In genomic region chr12:97006585-97006984, GRCh38 we compare ENCODE assay signal across 17 cellular contexts.
DNase-seq lines count a peak whose midpoint lies in the region; ATAC-seq, FAIRE-seq and TF ChIP-seq lines count a peak whose summit lies in the region.
"Had no signal": no experiment of that assay in that cellular context is flagged by ENCODE, and none has a peak within 500 bp of the region (broad histone marks: within the 10 kb centered on the region; RNA-seq: fewer than 3 reads in every experiment).

No MANE protein-coding gene starts in this region.

- POLR2A ChIA-PET in HepG2 (lab: Yijun Ruan, JAX), result no interaction called here
- POLR2A ChIA-PET in CD8-positive, alpha-beta memory T cell (lab: Charles Lee), result no interaction called here

- H3K4me1 ChIP-seq in mammary epithelial cell (ENCODE audit: insufficient read depth, low read length) (no peaks in the 10 kb centered on the region), keratinocyte (ENCODE audit: control insufficient read depth, extremely low read depth, insufficient read depth, low read length) (peaks cover 3% of the 10 kb centered on the region), HepG2 (ENCODE audit: insufficient read depth, low read length) (no peaks in the 10 kb centered on the region), tibial artery (no peaks in the 10 kb centered on the region)
- H3K4me1 ChIP-seq in CD8-positive, alpha-beta memory T cell (ENCODE audit: insufficient read depth, low read length), result no peaks in the 10 kb centered on the region

- no peak overlapping the region for H3K4me3 Mint-ChIP-seq in CD8-positive, alpha-beta memory T cell
- H3K4me3 Mint-ChIP-seq: CD4-positive, CD25-positive, alpha-beta regulatory T cell had no signal

- no TSS peak for BruUV-seq in mammary epithelial cell (replicated peaks; lab: Mats Ljungman, UMichigan)
- BruUV-seq in HepG2 (replicated peaks; lab: Mats Ljungman, UMichigan), result no TSS peak

- no peaks in the 10 kb centered on the region for H3K36me3 Mint-ChIP-seq in CD8-positive, alpha-beta memory T cell
- H3K36me3 Mint-ChIP-seq: CD4-positive, CD25-positive, alpha-beta regulatory T cell had no signal

- intact Hi-C loops in mammary epithelial cell (cut with micrococcal nuclease), result no loop called here
- intact Hi-C loops in HepG2 (cut with micrococcal nuclease; ENCODE audit: unreplicated experiment), result no loop called here
- intact Hi-C loops in tibial artery (cut with DNase I; ENCODE audit: low total_unique reads), result no loop called here

- H3K9ac ChIP-seq in mammary epithelial cell (ENCODE audit: insufficient read depth, low read length) (no peak overlapping the region), keratinocyte (ENCODE audit: control insufficient read depth, extremely low read depth, insufficient read depth, low read length) (no peak overlapping the region), HepG2 (ENCODE audit: insufficient read depth, low read depth, low read length) (no peak overlapping the region)
- H3K9ac ChIP-seq: BLaER1 treated with 17β-estradiol and CSF1 and Interleukin-3, amounts not matched to agents 10 nM and 100 nM; GM23248 had no signal

- DNase-seq in ELR (ENCODE audit: low read depth) (peak; percentile 5), NCI-H69 (lab: John Stamatoyannopoulos, UW) (peak; percentile 63), mammary epithelial cell (peak; percentile 45), keratinocyte (ENCODE audit: low read depth, low spot score) (peak; percentile 28), HepG2 (ENCODE audit: low spot score) (no peak), tibial artery (no peak)
- no peak for DNase-seq in CD8-positive, alpha-beta memory T cell
- DNase-seq: ACHN; Calu3; CD4-positive, CD25-positive, alpha-beta regulatory T cell; DMS 273 treated with DMSO at 0.1 percent for 48 hours; GM23248; IMR-90 had no signal

- 87% methylated on average over 2 of the region's 2 CpGs for WGBS in mammary epithelial cell (ENCODE audit: low coverage, missing lambda C conversion rate)
- 0% methylated on average over 2 of the region's 2 CpGs for WGBS in HepG2 (ENCODE audit: low lambda C conversion rate)

- H3K9me3 ChIP-seq in mammary epithelial cell (replicated peaks; ENCODE audit: insufficient read depth, low read length) (no peaks in the 10 kb centered on the region), keratinocyte (ENCODE audit: control insufficient read depth, low read depth, low read length) (no peaks in the 10 kb centered on the region), HepG2 (ENCODE audit: low read length) (no peaks in the 10 kb centered on the region), tibial artery (no peaks in the 10 kb centered on the region)
- no peaks in the 10 kb centered on the region for H3K9me3 ChIP-seq in CD8-positive, alpha-beta memory T cell (ENCODE audit: low read length)
- H3K9me3 ChIP-seq: BLaER1 treated with 17β-estradiol and CSF1 and Interleukin-3, amounts not matched to agents 10 nM and 100 nM had no signal

- peaks cover 2% of the 10 kb centered on the region for H3K27me3 ChIP-seq in mammary epithelial cell (ENCODE audit: insufficient read depth, low read length)
- no peaks in the 10 kb centered on the region for H3K27me3 ChIP-seq in keratinocyte (ENCODE audit: control insufficient read depth, extremely low read depth, insufficient read depth, low read length)
- H3K27me3 ChIP-seq in HepG2 (ENCODE audit: control insufficient read depth in 1 of 2, insufficient read depth in 2 of 2, low read length in 2 of 2), result no peaks in the 10 kb centered on the region
- H3K27me3 ChIP-seq in tibial artery, result no peaks in the 10 kb centered on the region
- H3K27me3 ChIP-seq in CD8-positive, alpha-beta memory T cell (ENCODE audit: insufficient read depth, low read length, poor library complexity, severe bottlenecking), result no peaks in the 10 kb centered on the region
- H3K27me3 ChIP-seq: BLaER1 treated with 17β-estradiol and CSF1 and Interleukin-3, amounts not matched to agents 10 nM and 100 nM had no signal

- H3K27ac Mint-ChIP-seq in CD8-positive, alpha-beta memory T cell, result no peak overlapping the region
- H3K27ac Mint-ChIP-seq: CD4-positive, CD25-positive, alpha-beta regulatory T cell had no signal

- no peaks in the 10 kb centered on the region for H3K9me3 Mint-ChIP-seq in CD8-positive, alpha-beta memory T cell

- H3K27ac ChIP-seq in mammary epithelial cell (ENCODE audit: insufficient read depth, low read depth, low read length) (no peak overlapping the region), keratinocyte (ENCODE audit: control insufficient read depth, insufficient read depth, low read length) (no peak overlapping the region), HepG2 (ENCODE audit: extremely low read length, insufficient read depth, low read length) (no peak overlapping the region), tibial artery (no peak overlapping the region)
- H3K27ac ChIP-seq in CD8-positive, alpha-beta memory T cell (ENCODE audit: low read depth, low read length), result no peak overlapping the region
- H3K27ac ChIP-seq: BLaER1 treated with 17β-estradiol and CSF1 and Interleukin-3, amounts not matched to agents 10 nM and 100 nM; GM23248 had no signal

- no peak for FAIRE-seq in keratinocyte (lab: Jason Lieb, UNC)
- FAIRE-seq in HepG2 (lab: Jason Lieb, UNC), result no peak
- FAIRE-seq: GM12878, H54 had no signal

- no peak for TF ChIP-seq EP300 in HepG2 (IDR thresholded peaks at IDR 0.05; ENCODE audit: low read depth in 2 of 2, low read length in 2 of 2)
- TF ChIP-seq EP300 in HepG2 (CRISPR knock-in tag; IDR thresholded peaks at IDR 0.05; ENCODE audit: borderline replicate concordance), result no peak

- H3K79me2 ChIP-seq in mammary epithelial cell (ENCODE audit: insufficient read depth, low read length) (no peaks in the 10 kb centered on the region), keratinocyte (ENCODE audit: control insufficient read depth, insufficient read depth, low read length) (no peaks in the 10 kb centered on the region), HepG2 (ENCODE audit: insufficient read depth, low read length) (no peaks in the 10 kb centered on the region)

- H2AFZ ChIP-seq in mammary epithelial cell (ENCODE audit: low read depth, low read length) (no peak overlapping the region), keratinocyte (ENCODE audit: control insufficient read depth, low read length) (no peak overlapping the region), HepG2 (ENCODE audit: low read length) (no peak overlapping the region)
- H2AFZ ChIP-seq: GM23248 had no signal

- no peaks in the 10 kb centered on the region for H3K9me1 ChIP-seq in keratinocyte (ENCODE audit: control insufficient read depth, extremely low read depth, insufficient read depth, low read length)

- H4K20me1 ChIP-seq in mammary epithelial cell (ENCODE audit: insufficient read depth, low read length) (no peaks in the 10 kb centered on the region), keratinocyte (ENCODE audit: control insufficient read depth, extremely low read depth, insufficient read depth, low read length) (no peaks in the 10 kb centered on the region), HepG2 (ENCODE audit: insufficient read depth, low read length) (no peaks in the 10 kb centered on the region)
- H4K20me1 ChIP-seq: BLaER1 treated with 17β-estradiol and CSF1 and Interleukin-3, amounts not matched to agents 10 nM and 100 nM had no signal

- no peak overlapping the region for H3K4me2 ChIP-seq in mammary epithelial cell (ENCODE audit: insufficient read depth, low read depth, low read length)
- H3K4me2 ChIP-seq in keratinocyte (ENCODE audit: control insufficient read depth, extremely low read depth, insufficient read depth, low read depth, low read length), result no peak overlapping the region
- H3K4me2 ChIP-seq in HepG2 (ENCODE audit: low read depth, low read length), result no peak overlapping the region
- H3K4me2 ChIP-seq: BLaER1 treated with 17β-estradiol and CSF1 and Interleukin-3, amounts not matched to agents 10 nM and 100 nM had no signal

- peaks cover 5 to 30% of the 10 kb centered on the region in 2 donors for H3K27me3 Mint-ChIP-seq in CD8-positive, alpha-beta memory T cell

- H3K36me3 ChIP-seq in mammary epithelial cell (ENCODE audit: insufficient read depth, low read length) (no peaks in the 10 kb centered on the region), keratinocyte (ENCODE audit: control insufficient read depth in 2 of 2, extremely low read depth in 1 of 2, insufficient read depth in 2 of 2, low read length in 2 of 2) (no peaks in the 10 kb centered on the region), HepG2 (replicated peaks in 1 of 2; ENCODE audit: control insufficient read depth in 1 of 2, insufficient read depth in 2 of 2, low read length in 2 of 2) (no peaks in the 10 kb centered on the region), tibial artery (no peaks in the 10 kb centered on the region)
- no peaks in the 10 kb centered on the region for H3K36me3 ChIP-seq in CD8-positive, alpha-beta memory T cell (ENCODE audit: insufficient read depth, low read length)
- H3K36me3 ChIP-seq: BLaER1 treated with 17β-estradiol and CSF1 and Interleukin-3, amounts not matched to agents 10 nM and 100 nM had no signal

- no peaks in the 10 kb centered on the region for H3K4me1 Mint-ChIP-seq in CD8-positive, alpha-beta memory T cell
- H3K4me1 Mint-ChIP-seq: CD4-positive, CD25-positive, alpha-beta regulatory T cell had no signal

- CTCF ChIA-PET in mammary epithelial cell (lab: Charles Lee; ENCODE audit: low non-redundant PET), result no interaction called here
- CTCF ChIA-PET in HepG2 (lab: Yijun Ruan, JAX; ENCODE audit: low intra/inter-chr PET ratio, low total read pairs), result no interaction called here
- CTCF ChIA-PET in CD8-positive, alpha-beta memory T cell (lab: Charles Lee), result no interaction called here

- H3K4me3 ChIP-seq in mammary epithelial cell (replicated peaks in 1 of 3; ENCODE audit: insufficient read depth in 1 of 3, low read depth in 2 of 3, low read length in 3 of 3) (no peak overlapping the region), keratinocyte (ENCODE audit: control insufficient read depth in 2 of 3, extremely low read depth in 1 of 3, insufficient read depth in 2 of 3, low read depth in 1 of 3, low read length in 3 of 3) (no peak overlapping the region), HepG2 (replicated peaks in 1 of 3; ENCODE audit: insufficient read depth in 1 of 3, low read depth in 2 of 3, low read length in 3 of 3) (no peak overlapping the region), tibial artery (no peak overlapping the region)
- no peak overlapping the region for H3K4me3 ChIP-seq in CD8-positive, alpha-beta memory T cell (ENCODE audit: low read length)
- H3K4me3 ChIP-seq: BLaER1 treated with 17β-estradiol and CSF1 and Interleukin-3, amounts not matched to agents 10 nM and 100 nM; GM12878; GM23248 had no signal

- TF ChIP-seq CTCF in mammary epithelial cell (conservative IDR thresholded peaks at IDR 0.05 in 1 of 2, IDR thresholded peaks at IDR 0.05 in 1 of 2; ENCODE audit: extremely low read depth in 1 of 2, insufficient read depth in 1 of 2, low read depth in 1 of 2, low read length in 2 of 2) (peak in 1 of 2 donors; percentile 13), keratinocyte (optimal IDR thresholded peaks at IDR 0.05 in 1 of 3, IDR thresholded peaks at IDR 0.05 in 1 of 3, conservative IDR thresholded peaks at IDR 0.05 in 1 of 3; ENCODE audit: extremely low read depth in 1 of 3, insufficient read depth in 2 of 3, low read length in 3 of 3) (peak in 1 of 3 experiments; percentile 23), HepG2 (CRISPR knock-in tag; IDR thresholded peaks at IDR 0.05) (no peak), tibial artery (IDR thresholded peaks at IDR 0.05) (no peak)

- ATAC-seq in HepG2, result no peak
- ATAC-seq: GM12878, HCT116 had no signal

- TF ChIP-seq RAD21 in HepG2 (CRISPR knock-in tag; IDR thresholded peaks at IDR 0.05), result no peak

- TF ChIP-seq POLR2A in HepG2 (IDR thresholded peaks at IDR 0.05; ENCODE audit: insufficient read depth in 1 of 2, low read depth in 2 of 2, low read length in 2 of 2), result no peak

- dilution Hi-C loops in mammary epithelial cell (cut with HindIII; ENCODE audit: low sequenced_read_pairs), result no loop called here
- dilution Hi-C loops in keratinocyte (cut with MboI; ENCODE audit: extremely low pct_ligation_motif_present, low sequenced_read_pairs), result no loop called here

- in situ Hi-C loops in mammary epithelial cell (cut with MboI; ENCODE audit: low sequenced_read_pairs in 2 of 2) (no loop called here), HepG2 (cut with HindIII; ENCODE audit: extremely low pct_ligation_motif_present, low pct_unique_long_range_greater_than_20kb) (no loop called here)

Comparison
In these comparisons a context has a peak if more than half of its experiments do, and no peak if none do; other contexts are left out.
1. DNase-seq: peak in ELR (single experiment), NCI-H69 (single experiment), mammary epithelial cell (single experiment) and keratinocyte (single experiment); none in HepG2 (single experiment), tibial artery (0 of 2) and CD8-positive, alpha-beta memory T cell (0 of 5).